Comparison of ENCODE assay signal across 19 cellular contexts in the genomic region with DNA sequence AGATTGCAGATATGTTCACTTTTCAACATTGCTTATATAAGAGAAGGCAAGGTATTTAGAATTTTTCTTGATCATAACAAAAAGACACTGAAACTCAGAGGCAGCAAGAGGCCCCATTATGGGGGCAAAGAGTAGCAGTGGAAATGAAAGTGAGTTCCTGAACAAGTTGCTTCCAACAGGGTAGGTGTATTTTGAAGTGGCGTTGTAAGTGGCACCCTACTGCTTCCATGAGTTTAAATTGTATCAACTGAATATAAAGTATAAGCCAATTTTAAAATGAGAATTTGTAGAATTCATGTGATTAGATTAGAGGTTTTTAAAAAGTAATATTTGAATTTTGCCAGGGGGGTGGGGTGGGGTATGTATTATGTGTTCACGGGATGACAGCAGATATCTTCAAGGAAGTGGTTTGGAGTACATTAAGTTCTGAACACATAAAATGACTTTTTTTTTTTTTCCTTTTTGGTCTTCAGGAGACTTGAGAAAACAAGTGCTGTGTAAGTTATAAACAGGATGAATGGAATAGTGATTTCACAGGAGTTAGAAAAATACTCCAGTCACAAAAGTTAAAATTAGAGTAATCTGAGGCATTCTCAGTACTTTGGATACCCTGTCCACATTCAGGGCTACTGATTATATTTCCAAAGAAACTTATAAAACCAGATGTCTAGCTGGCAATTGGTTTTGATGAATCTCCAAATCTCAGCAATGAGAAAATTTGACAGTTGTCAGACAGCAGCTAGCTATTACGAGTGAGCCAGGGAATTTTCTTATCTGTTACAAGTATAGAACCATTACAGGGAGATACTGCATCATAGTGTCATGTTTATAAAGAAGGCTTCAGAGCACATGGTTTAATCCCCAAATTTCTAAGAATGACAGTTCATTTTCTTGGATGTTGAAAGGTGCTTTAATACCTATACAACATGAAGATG.
DNase-seq lines count a peak whose midpoint lies in the region; ATAC-seq and TF ChIP-seq lines count a peak whose summit lies in the region.
"Had no signal": no experiment of that assay in that cellular context is flagged by ENCODE, and none has a peak within 500 bp of the region (broad histone marks: within the 10 kb centered on the region; RNA-seq: fewer than 3 reads in every experiment).

No MANE protein-coding gene starts in this region.

- DNase-seq in NCI-H1417 (lab: John Stamatoyannopoulos, UW) (peak in 2 of 3 experiments; percentile 39 to 56), NCI-H1417 treated with DMSO at 0.1 percent for 48 hours (lab: John Stamatoyannopoulos, UW) (no peak), NCI-H345 treated with DMSO at 0.1 percent for 48 hours (lab: John Stamatoyannopoulos, UW; ENCODE audit: unreplicated experiment) (peak; percentile 45), choroid plexus epithelial cell (ENCODE audit: low read depth) (peak; percentile 27), cerebellum (ENCODE audit: low spot score) (no peak), UCSD-AML1 (lab: John Stamatoyannopoulos, UW; ENCODE audit: unreplicated experiment) (no peak)
- DNase-seq in CD4-positive, alpha-beta T cell: no peak
- DNase-seq: activated CD4-positive, CD25-positive, alpha-beta regulatory T cell; DMS153; NCI-H2171; small intestine; T-helper 17 cell had no signal

- intact Hi-C loops in CD4-positive, alpha-beta T cell (cut with DNase I, micrococcal nuclease): loop anchor here in 1 of 2 experiments (5.0 kb wide), 1 partner anchor 36 kb away; no protein-coding TSS in a partner anchor

- POLR2A ChIA-PET in CD4-positive, alpha-beta T cell (lab: Charles Lee): interaction anchor here (1.7 kb wide), 1 partner anchor 11 kb away, joined by 10 read pairs; no protein-coding TSS in a partner anchor

- CTCF ChIA-PET in CD4-positive, alpha-beta T cell (lab: Charles Lee): no interaction called here

- H3K4me1 Mint-ChIP-seq in CD4-positive, alpha-beta T cell (ENCODE audit: low read depth): peaks cover 69% of the 10 kb centered on the region

- H3K27ac Mint-ChIP-seq in CD4-positive, alpha-beta T cell: peak overlapping the region; percentile 58
- H3K27ac Mint-ChIP-seq: T-helper 17 cell had no signal

- H3K36me3 Mint-ChIP-seq in CD4-positive, alpha-beta T cell (ENCODE audit: low read depth): no peaks in the 10 kb centered on the region

- no peaks in the 10 kb centered on the region for H3K9me3 Mint-ChIP-seq in CD4-positive, alpha-beta T cell
- H3K9me3 Mint-ChIP-seq: nephron had no signal

- ATAC-seq in CD4-positive, alpha-beta T cell (ENCODE audit: poor library complexity): peak; percentile 37
- ATAC-seq in HG03095 (IDR thresholded peaks at IDR 0.05; ENCODE audit: unreplicated experiment): no peak
- ATAC-seq: Right ventricle myocardium inferior, T-helper 17 cell had no signal

- no peak for TF ChIP-seq CTCF in CD4-positive, alpha-beta T cell (IDR thresholded peaks at IDR 0.05)
- TF ChIP-seq CTCF in choroid plexus epithelial cell (conservative IDR thresholded peaks at IDR 0.05; ENCODE audit: low read depth, low read length): no peak

- no peaks in the 10 kb centered on the region for H3K9me3 ChIP-seq in CD4-positive, alpha-beta T cell (ENCODE audit: control insufficient read depth, low read length)
- H3K9me3 ChIP-seq: prostate gland, thoracic aorta had no signal

- H3K4me3 Mint-ChIP-seq in CD4-positive, alpha-beta T cell: peak overlapping the region; percentile 78
- H3K4me3 Mint-ChIP-seq: nephron, T-helper 17 cell had no signal

- no peak overlapping the region for H3K27ac ChIP-seq in CD4-positive, alpha-beta T cell (ENCODE audit: low read depth, low read length)
- H3K27ac ChIP-seq: 22Rv1, HL-60, prostate gland, thoracic aorta had no signal

- H3K4me3 ChIP-seq in choroid plexus epithelial cell (ENCODE audit: low read depth, low read length): no peak overlapping the region
- H3K4me3 ChIP-seq: prostate gland, thoracic aorta had no signal

- H3K27me3 Mint-ChIP-seq in CD4-positive, alpha-beta T cell: no peaks in the 10 kb centered on the region

- no peaks in the 10 kb centered on the region for H3K27me3 ChIP-seq in CD4-positive, alpha-beta T cell (ENCODE audit: control insufficient read depth, insufficient read depth, low read length)

Comparison
In these comparisons a context has a peak if more than half of its experiments do, and no peak if none do; other contexts are left out.
1. DNase-seq: peak in NCI-H1417 (2 of 3), NCI-H345 treated with DMSO at 0.1 percent for 48 hours (single experiment) and choroid plexus epithelial cell (single experiment); none in NCI-H1417 treated with DMSO at 0.1 percent for 48 hours (single experiment), CD4-positive, alpha-beta T cell (0 of 10), cerebellum (single experiment) and UCSD-AML1 (single experiment).